Comparison of ENCODE assay signal across 1 cellular context in genomic region chrX:150365051-150365952, GRCh38.
TF ChIP-seq lines count a peak whose summit lies in the region.

No MANE protein-coding gene starts in this region.

TF ChIP-seq in K562, 482 proteins besides CTCF, POLR2A, EP300 and RAD21 (continued from another document):
- TF ChIP-seq MEIS2 (IDR thresholded peaks at IDR 0.05; ENCODE audit: partially characterized antibody) (no peak), TBL1XR1 (IDR thresholded peaks at IDR 0.05; ENCODE audit: low read length in 2 of 2) (no peak), NELFE (IDR thresholded peaks at IDR 0.05; ENCODE audit: insufficient read depth, insufficient read length) (no peak), ZEB2 (IDR thresholded peaks at IDR 0.05) (no peak), ZNF561 (CRISPR knock-in tag; conservative IDR thresholded peaks at IDR 0.05) (no peak), ZNF57 (CRISPR knock-in tag; IDR thresholded peaks at IDR 0.05) (no peak), IRF2 (CRISPR knock-in tag; IDR thresholded peaks at IDR 0.05) (no peak), KHSRP (IDR thresholded peaks at IDR 0.05) (no peak), ZNF395 (CRISPR knock-in tag; IDR thresholded peaks at IDR 0.05) (no peak), CTBP1 (IDR thresholded peaks at IDR 0.05; ENCODE audit: borderline replicate concordance) (peak; percentile 48; the same call in 1 of the 2 replicates), MYC (IDR thresholded peaks at IDR 0.05; ENCODE audit: low read depth, low read length) (no peak), MYC (CRISPR knock-in tag; IDR thresholded peaks at IDR 0.05; ENCODE audit: borderline replicate concordance, low read depth) (no peak), NRF1 (conservative IDR thresholded peaks at IDR 0.05 in 1 of 2, IDR thresholded peaks at IDR 0.05 in 1 of 2) (0 out of 4 replicates have a peak, but pooled peaks of 1 of the 2 experiments have one; percentile 21), FOXK2 (conservative IDR thresholded peaks at IDR 0.05 in 1 of 2, IDR thresholded peaks at IDR 0.05 in 1 of 2; ENCODE audit: low read depth in 2 of 2) (no peak), SETDB1 (IDR thresholded peaks at IDR 0.05; ENCODE audit: low read length) (no peak), NCOR1 (IDR thresholded peaks at IDR 0.05) (no peak), RB1 (IDR thresholded peaks at IDR 0.05; ENCODE audit: low read depth) (0 out of 2 replicates have a peak, but pooled peaks have one; percentile 40), HMG20B (CRISPR knock-in tag; IDR thresholded peaks at IDR 0.05) (no peak), HDAC1 (IDR thresholded peaks at IDR 0.05) (no peak), ETV5 (CRISPR knock-in tag; IDR thresholded peaks at IDR 0.05; ENCODE audit: low read depth) (no peak)
